1 cellular context compared by ENCODE assay signal in the genomic region with DNA sequence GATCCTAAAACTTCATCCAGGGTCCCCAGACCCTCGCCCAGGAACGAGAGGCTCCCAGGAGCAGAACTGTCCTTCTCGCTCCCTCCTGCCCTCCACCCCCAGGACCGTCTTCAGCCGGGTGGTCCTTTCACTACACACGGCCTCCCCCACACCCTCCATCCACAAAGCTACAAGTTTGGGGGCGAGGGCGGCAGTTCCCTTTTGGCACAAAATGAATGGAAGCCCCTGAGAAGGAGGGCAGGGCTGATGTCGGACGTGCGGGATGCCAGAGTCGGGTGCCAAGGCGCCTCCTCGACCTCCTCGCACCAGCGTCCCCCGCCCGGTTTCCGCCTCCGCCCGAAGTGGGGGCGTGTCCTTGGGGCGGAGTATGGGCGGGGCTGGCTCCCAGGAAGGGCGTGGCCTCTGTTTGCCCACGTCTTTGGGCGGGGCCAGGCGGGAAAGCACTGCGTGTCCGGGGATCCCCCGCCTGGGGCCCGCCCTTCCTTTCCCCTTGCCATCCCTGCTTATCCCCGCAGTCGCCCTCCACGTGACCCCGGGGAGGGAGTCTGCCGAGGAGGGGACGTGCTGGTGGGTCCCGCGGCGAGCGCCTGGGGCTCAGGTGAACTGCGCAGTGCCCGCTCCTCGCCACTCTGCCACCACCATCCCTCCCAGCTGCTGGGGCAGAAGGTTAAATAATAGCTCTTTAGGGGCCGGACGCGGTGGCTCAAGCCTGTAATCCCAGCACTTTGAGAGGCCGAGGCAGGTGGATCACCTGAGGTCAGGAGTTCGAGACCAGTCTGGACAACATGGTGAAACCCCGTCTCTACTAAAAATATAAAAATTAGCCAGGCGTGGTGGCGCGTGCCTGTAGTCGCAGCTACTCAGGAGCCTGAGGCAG.
A peak's percentile ranks its signal among the peaks of the same experiment; 100 is the strongest.
TF ChIP-seq lines count a peak whose summit lies in the region.

No MANE protein-coding gene starts in this region.

TF ChIP-seq in K562, 482 proteins besides CTCF, POLR2A, EP300 and RAD21 (continued from another document and continues in another):
- no peak for TF ChIP-seq CEBPG (CRISPR knock-in tag; IDR thresholded peaks at IDR 0.05)
- TF ChIP-seq CEBPG (tag; conservative IDR thresholded peaks at IDR 0.05 in 1 of 2, IDR thresholded peaks at IDR 0.05 in 1 of 2) = no peak
- no peak for TF ChIP-seq NBN (IDR thresholded peaks at IDR 0.05; ENCODE audit: low read depth)
- no peak for TF ChIP-seq ZNF778 (CRISPR knock-in tag; IDR thresholded peaks at IDR 0.05)
- TF ChIP-seq ZBTB49 (CRISPR knock-in tag; IDR thresholded peaks at IDR 0.05; ENCODE audit: borderline replicate concordance) = no peak
- TF ChIP-seq KDM4B (IDR thresholded peaks at IDR 0.05; ENCODE audit: borderline replicate concordance in 2 of 2, low read depth in 1 of 2) = no peak
- TF ChIP-seq NFXL1 (CRISPR knock-in tag; IDR thresholded peaks at IDR 0.05) = no peak
- TF ChIP-seq POLR2AphosphoS5 (IDR thresholded peaks at IDR 0.05; ENCODE audit: control insufficient read depth, insufficient read depth, low read depth, low read length) = no peak
- peak; percentile 52; the same call in 1 of the 2 replicates for TF ChIP-seq THAP12 (CRISPR knock-in tag; IDR thresholded peaks at IDR 0.05)
- TF ChIP-seq, protein P1, sequence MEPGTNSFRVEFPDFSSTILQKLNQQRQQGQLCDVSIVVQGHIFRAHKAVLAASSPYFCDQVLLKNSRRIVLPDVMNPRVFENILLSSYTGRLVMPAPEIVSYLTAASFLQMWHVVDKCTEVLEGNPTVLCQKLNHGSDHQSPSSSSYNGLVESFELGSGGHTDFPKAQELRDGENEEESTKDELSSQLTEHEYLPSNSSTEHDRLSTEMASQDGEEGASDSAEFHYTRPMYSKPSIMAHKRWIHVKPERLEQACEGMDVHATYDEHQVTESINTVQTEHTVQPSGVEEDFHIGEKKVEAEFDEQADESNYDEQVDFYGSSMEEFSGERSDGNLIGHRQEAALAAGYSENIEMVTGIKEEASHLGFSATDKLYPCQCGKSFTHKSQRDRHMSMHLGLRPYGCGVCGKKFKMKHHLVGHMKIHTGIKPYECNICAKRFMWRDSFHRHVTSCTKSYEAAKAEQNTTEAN (CRISPR knock-in tag; IDR thresholded peaks at IDR 0.05) = no peak
- 0 out of 2 replicates have a peak, but pooled peaks have one; percentile 35 for TF ChIP-seq DNMT1 (IDR thresholded peaks at IDR 0.05)
- no peak for TF ChIP-seq ZFPM2 (CRISPR knock-in tag; IDR thresholded peaks at IDR 0.05)
- no peak for TF ChIP-seq MAFF (IDR thresholded peaks at IDR 0.05; ENCODE audit: low read length)
- 0 out of 2 replicates have a peak, but pooled peaks have one; percentile 13 for TF ChIP-seq POLR2H (tag; IDR thresholded peaks at IDR 0.05; ENCODE audit: low read depth)
- TF ChIP-seq ETS2 (tag; IDR thresholded peaks at IDR 0.05; ENCODE audit: borderline replicate concordance, poor library complexity, severe bottlenecking) = no peak
- TF ChIP-seq ZNF263 (CRISPR knock-in tag; IDR thresholded peaks at IDR 0.05; ENCODE audit: borderline replicate concordance) = 0 out of 2 replicates have a peak, but pooled peaks have one; percentile 16
- no peak for TF ChIP-seq ZNF324 (CRISPR knock-in tag; IDR thresholded peaks at IDR 0.05)
- peak; percentile 77 for TF ChIP-seq CTBP1 (IDR thresholded peaks at IDR 0.05; ENCODE audit: borderline replicate concordance)
- TF ChIP-seq ZNF609 (CRISPR knock-in tag; IDR thresholded peaks at IDR 0.05; ENCODE audit: borderline replicate concordance) = no peak
- no peak for TF ChIP-seq ZBTB7A (IDR thresholded peaks at IDR 0.05; ENCODE audit: borderline replicate concordance, control insufficient read depth, low read depth, low read length)
- no peak for TF ChIP-seq EHMT2 (IDR thresholded peaks at IDR 0.05)
- TF ChIP-seq, protein P2, sequence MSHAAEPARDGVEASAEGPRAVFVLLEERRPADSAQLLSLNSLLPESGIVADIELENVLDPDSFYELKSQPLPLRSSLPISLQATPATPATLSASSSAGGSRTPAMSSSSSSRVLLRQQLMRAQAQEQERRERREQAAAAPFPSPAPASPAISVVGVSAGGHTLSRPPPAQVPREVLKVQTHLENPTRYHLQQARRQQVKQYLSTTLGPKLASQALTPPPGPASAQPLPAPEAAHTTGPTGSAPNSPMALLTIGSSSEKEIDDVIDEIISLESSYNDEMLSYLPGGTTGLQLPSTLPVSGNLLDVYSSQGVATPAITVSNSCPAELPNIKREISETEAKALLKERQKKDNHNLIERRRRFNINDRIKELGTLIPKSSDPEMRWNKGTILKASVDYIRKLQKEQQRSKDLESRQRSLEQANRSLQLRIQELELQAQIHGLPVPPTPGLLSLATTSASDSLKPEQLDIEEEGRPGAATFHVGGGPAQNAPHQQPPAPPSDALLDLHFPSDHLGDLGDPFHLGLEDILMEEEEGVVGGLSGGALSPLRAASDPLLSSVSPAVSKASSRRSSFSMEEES (CRISPR knock-in tag; IDR thresholded peaks at IDR 0.05) = peak; percentile 71
- TF ChIP-seq, protein P3, sequence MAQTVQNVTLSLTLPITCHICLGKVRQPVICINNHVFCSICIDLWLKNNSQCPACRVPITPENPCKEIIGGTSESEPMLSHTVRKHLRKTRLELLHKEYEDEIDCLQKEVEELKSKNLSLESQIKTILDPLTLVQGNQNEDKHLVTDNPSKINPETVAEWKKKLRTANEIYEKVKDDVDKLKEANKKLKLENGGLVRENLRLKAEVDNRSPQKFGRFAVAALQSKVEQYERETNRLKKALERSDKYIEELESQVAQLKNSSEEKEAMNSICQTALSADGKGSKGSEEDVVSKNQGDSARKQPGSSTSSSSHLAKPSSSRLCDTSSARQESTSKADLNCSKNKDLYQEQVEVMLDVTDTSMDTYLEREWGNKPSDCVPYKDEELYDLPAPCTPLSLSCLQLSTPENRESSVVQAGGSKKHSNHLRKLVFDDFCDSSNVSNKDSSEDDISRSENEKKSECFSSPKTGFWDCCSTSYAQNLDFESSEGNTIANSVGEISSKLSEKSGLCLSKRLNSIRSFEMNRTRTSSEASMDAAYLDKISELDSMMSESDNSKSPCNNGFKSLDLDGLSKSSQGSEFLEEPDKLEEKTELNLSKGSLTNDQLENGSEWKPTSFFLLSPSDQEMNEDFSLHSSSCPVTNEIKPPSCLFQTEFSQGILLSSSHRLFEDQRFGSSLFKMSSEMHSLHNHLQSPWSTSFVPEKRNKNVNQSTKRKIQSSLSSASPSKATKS (CRISPR knock-in tag; IDR thresholded peaks at IDR 0.05) = no peak
- TF ChIP-seq XRCC5 (IDR thresholded peaks at IDR 0.05; ENCODE audit: low read depth, low read length) = no peak
- no peak for TF ChIP-seq IRF2 (CRISPR knock-in tag; IDR thresholded peaks at IDR 0.05)
- peak; percentile 86 for TF ChIP-seq HIVEP1 (CRISPR knock-in tag; IDR thresholded peaks at IDR 0.05)
- no peak for TF ChIP-seq GMEB1 (CRISPR knock-in tag; IDR thresholded peaks at IDR 0.05)
- no peak for TF ChIP-seq ZNF764 (CRISPR knock-in tag; IDR thresholded peaks at IDR 0.05; ENCODE audit: low read depth)
- no peak for TF ChIP-seq RBM25 (IDR thresholded peaks at IDR 0.05; ENCODE audit: low read depth, low read length, severe bottlenecking)
- TF ChIP-seq SRSF9 (IDR thresholded peaks at IDR 0.05; ENCODE audit: borderline replicate concordance, low read depth, low read length) = no peak
- TF ChIP-seq TARDBP (IDR thresholded peaks at IDR 0.05) = 0 out of 2 replicates have a peak, but pooled peaks have one; percentile 40
- no peak for TF ChIP-seq FOXK1 (CRISPR knock-in tag; IDR thresholded peaks at IDR 0.05; ENCODE audit: borderline replicate concordance)
- TF ChIP-seq ZNF347 (CRISPR knock-in tag; IDR thresholded peaks at IDR 0.05; ENCODE audit: low read depth) = no peak
- no peak for TF ChIP-seq CGGBP1 (CRISPR knock-in tag; IDR thresholded peaks at IDR 0.05)
- no peak for TF ChIP-seq ZZZ3 (IDR thresholded peaks at IDR 0.05)
- TF ChIP-seq ERF (CRISPR knock-in tag; IDR thresholded peaks at IDR 0.05) = no peak
- TF ChIP-seq NEUROD1 (IDR thresholded peaks at IDR 0.05; ENCODE audit: borderline replicate concordance, low read depth, low read length, partially characterized antibody) = peak; percentile 16
- TF ChIP-seq SMARCC2 (IDR thresholded peaks at IDR 0.05; ENCODE audit: low read depth) = no peak
- no peak for TF ChIP-seq SIX5 (IDR thresholded peaks at IDR 0.05; ENCODE audit: borderline replicate concordance in 1 of 2, insufficient read depth in 1 of 2, low read depth in 1 of 2, low read length in 2 of 2)
- TF ChIP-seq ZFP30 (CRISPR knock-in tag; IDR thresholded peaks at IDR 0.05; ENCODE audit: borderline replicate concordance) = no peak
- no peak for TF ChIP-seq ZNF431 (CRISPR knock-in tag; IDR thresholded peaks at IDR 0.05)
- no peak for TF ChIP-seq ZNF830 (CRISPR knock-in tag; IDR thresholded peaks at IDR 0.05)
